ENCODE assay signal across 1 cellular context in the genomic region with DNA sequence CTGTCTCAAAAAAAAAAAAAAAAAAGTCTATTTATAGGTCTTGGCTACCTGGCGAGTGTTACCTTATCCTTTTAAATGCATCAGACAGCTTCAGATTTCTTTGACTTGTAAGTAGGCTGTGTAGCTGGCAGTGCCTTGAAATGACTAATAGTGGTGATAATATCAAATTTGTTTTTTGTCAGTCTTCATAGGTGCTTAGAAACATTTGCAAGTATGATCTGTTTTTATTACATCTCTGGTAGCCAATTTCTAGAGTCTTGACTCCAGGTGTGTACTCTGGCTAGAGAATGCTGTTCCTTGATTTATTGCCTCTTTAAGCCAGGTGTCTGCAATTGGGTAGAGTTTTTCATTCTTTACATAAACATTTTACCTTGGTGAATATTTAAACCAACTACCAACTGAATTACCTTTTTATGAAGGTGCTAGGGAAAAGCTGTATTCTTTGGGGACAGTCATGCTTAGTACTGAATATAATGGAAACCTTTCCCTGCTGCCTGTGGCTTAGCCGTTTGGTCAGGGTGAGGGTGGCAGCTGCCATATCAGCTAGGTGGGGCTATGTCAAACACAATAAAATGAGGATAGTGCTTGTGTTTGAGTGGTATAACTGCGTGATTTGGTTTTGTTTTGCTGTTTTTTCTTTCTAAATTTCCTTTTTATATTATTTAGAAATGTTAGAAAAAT.
TF ChIP-seq lines count a peak whose summit lies in the region.

No MANE protein-coding gene starts in this region.

TF ChIP-seq in K562, 482 proteins besides CTCF, POLR2A, EP300 and RAD21 (continued from another document):
- no peak for TF ChIP-seq XRCC3 (IDR thresholded peaks at IDR 0.05)
- TF ChIP-seq MEIS2 (IDR thresholded peaks at IDR 0.05; ENCODE audit: partially characterized antibody), result peak; percentile 14
